In genomic region chr20:63711085-63711645, GRCh38 we compare ENCODE assay signal across 24 cellular contexts. TPM values are rescaled to one million over a fixed set of nuclear protein-coding genes. Genes with fewer than 3 reads are reported as not detected.
DNase-seq lines count a peak whose midpoint lies in the region; ATAC-seq and TF ChIP-seq lines count a peak whose summit lies in the region.
"Had no signal": no experiment of that assay in that cellular context is flagged by ENCODE, and none has a peak within 500 bp of the region (broad histone marks: within the 10 kb centered on the region; RNA-seq: fewer than 3 reads in every experiment).

No MANE protein-coding gene starts in this region.

- H3K4me2 ChIP-seq in neural progenitor cell: no peak overlapping the region

- no peak for ATAC-seq in activated CD4-positive, alpha-beta T cell treated with anti-CD3 and anti-CD28 coated beads for 36 hours
- ATAC-seq in CD8-positive, alpha-beta T cell: no peak
- no peak for ATAC-seq in GM18870 (IDR thresholded peaks at IDR 0.05; ENCODE audit: unreplicated experiment)
- ATAC-seq in HG02870 (IDR thresholded peaks at IDR 0.05; ENCODE audit: unreplicated experiment): no peak
- ATAC-seq: heart left ventricle, mucosa of descending colon, WTC11 had no signal

- no peak for TF ChIP-seq CTCF in CD8-positive, alpha-beta T cell (IDR thresholded peaks at IDR 0.05)
- TF ChIP-seq CTCF in neural progenitor cell (IDR thresholded peaks at IDR 0.05): no peak

- H3K4me1 Mint-ChIP-seq in activated CD4-positive, alpha-beta T cell treated with anti-CD3 and anti-CD28 coated beads for 36 hours: peaks cover 56% of the 10 kb centered on the region
- peaks cover 52% of the 10 kb centered on the region for H3K4me1 Mint-ChIP-seq in CD8-positive, alpha-beta T cell (ENCODE audit: low read depth)
- H3K4me1 Mint-ChIP-seq in activated T-helper 2 cell treated with anti-CD3 and anti-CD28 coated beads, Interferon-gamma antibody, Interleukin-2, Interleukin-4, amounts not matched to agents 10 μg/mL and 5 μg/mL and 100 μg/mL, durations not matched to agents 14 hours and 24 hours and 36 hours (ENCODE audit: low read depth): peaks cover 37% of the 10 kb centered on the region
- H3K4me1 Mint-ChIP-seq in neural progenitor cell: peaks cover 22% of the 10 kb centered on the region

- peaks cover 39% of the 10 kb centered on the region for H3K4me1 ChIP-seq in CD8-positive, alpha-beta T cell (ENCODE audit: insufficient read depth, low read length)
- peaks cover 6% of the 10 kb centered on the region for H3K4me1 ChIP-seq in neural progenitor cell

- POLR2A ChIA-PET in activated CD4-positive, alpha-beta T cell treated with anti-CD3 and anti-CD28 coated beads for 36 hours (lab: Charles Lee): interaction anchor here (0.6 kb wide), 1 partner anchor 155 kb away, joined by 3 read pairs; no protein-coding TSS in a partner anchor
- POLR2A ChIA-PET in CD8-positive, alpha-beta T cell (lab: Charles Lee): interaction anchor here (0.6 to 2.3 kb wide), 2 partner anchors 29 to 157 kb away, joined by 5 to 6 read pairs; no protein-coding TSS in a partner anchor

- peaks cover 5% of the 10 kb centered on the region for H3K9me3 Mint-ChIP-seq in activated CD4-positive, alpha-beta T cell treated with anti-CD3 and anti-CD28 coated beads for 36 hours (ENCODE audit: low read depth)
- H3K9me3 Mint-ChIP-seq in CD8-positive, alpha-beta T cell: peaks cover 2% of the 10 kb centered on the region
- H3K9me3 Mint-ChIP-seq in activated T-helper 2 cell treated with anti-CD3 and anti-CD28 coated beads, Interferon-gamma antibody, Interleukin-2, Interleukin-4, amounts not matched to agents 10 μg/mL and 5 μg/mL and 100 μg/mL, durations not matched to agents 14 hours and 24 hours and 36 hours: peaks cover 10% of the 10 kb centered on the region
- H3K9me3 Mint-ChIP-seq in neural progenitor cell: peaks cover 22% of the 10 kb centered on the region
- H3K9me3 Mint-ChIP-seq: WTC11 had no signal

- no peak overlapping the region for H3K27ac ChIP-seq in CD8-positive, alpha-beta T cell (ENCODE audit: low read depth, low read length)
- no peak overlapping the region for H3K27ac ChIP-seq in neural progenitor cell
- H3K27ac ChIP-seq: BLaER1, brain microvascular endothelial cell, coronary artery, heart left ventricle, left ventricle myocardium inferior had no signal

- peaks cover 18% of the 10 kb centered on the region for H4K20me1 ChIP-seq in neural progenitor cell (ENCODE audit: low read depth)

- peaks cover 25% of the 10 kb centered on the region for H3K36me3 ChIP-seq in CD8-positive, alpha-beta T cell (ENCODE audit: insufficient read depth, low read length)
- peaks cover 22% of the 10 kb centered on the region for H3K36me3 ChIP-seq in neural progenitor cell

- no peak for DNase-seq in activated CD4-positive, alpha-beta T cell treated with anti-CD3 and anti-CD28 coated beads for 36 hours
- DNase-seq in activated CD4-positive, alpha-beta T cell treated with anti-CD3 and anti-CD28 coated beads for 1 hour: no peak
- DNase-seq in CD8-positive, alpha-beta T cell: no peak
- no peak for DNase-seq in activated T-helper 2 cell treated with anti-CD3 and anti-CD28 coated beads, Interferon-gamma antibody, Interleukin-2, Interleukin-4, amounts not matched to agents 10 μg/mL and 5 μg/mL and 100 μg/mL, durations not matched to agents 14 hours and 24 hours and 36 hours (ENCODE audit: low spot score)
- DNase-seq in neural progenitor cell (ENCODE audit: low spot score): no peak
- no peak for DNase-seq in stimulated activated CD4-positive, alpha-beta T cell treated with anti-CD3 and anti-CD28 coated beads, Interleukin-2, amount 100 ng/mL, for 48 hours
- DNase-seq: activated naive CD4-positive, alpha-beta T cell treated with anti-CD3 and anti-CD28 coated beads, Interleukin-2, amount 50 U/mL, for 16 hours; brain microvascular endothelial cell; DMS153; heart left ventricle; immature natural killer cell; left ventricle myocardium inferior; NCI-H1436 treated with DMSO at 0.1 percent for 48 hours; NCI-H2171 treated with DMSO at 0.1 percent for 48 hours; NCI-H526 treated with DMSO at 0.1 percent for 48 hours; SHP77; stimulated activated CD4-positive, alpha-beta T cell treated with anti-CD3 and anti-CD28 coated beads, Interleukin-1b, Interleukin-23, amount 100 ng/mL, for 48 hours had no signal

- H3K4me3 ChIP-seq in CD8-positive, alpha-beta T cell (ENCODE audit: low read depth, low read length): no peak overlapping the region
- no peak overlapping the region for H3K4me3 ChIP-seq in neural progenitor cell
- H3K4me3 ChIP-seq: BLaER1, coronary artery, heart left ventricle, left ventricle myocardium inferior, mucosa of descending colon had no signal

- H3K27me3 Mint-ChIP-seq in activated CD4-positive, alpha-beta T cell treated with anti-CD3 and anti-CD28 coated beads for 36 hours: no peaks in the 10 kb centered on the region
- H3K27me3 Mint-ChIP-seq in CD8-positive, alpha-beta T cell (ENCODE audit: low read depth): no peaks in the 10 kb centered on the region
- H3K27me3 Mint-ChIP-seq in activated T-helper 2 cell treated with anti-CD3 and anti-CD28 coated beads, Interferon-gamma antibody, Interleukin-2, Interleukin-4, amounts not matched to agents 10 μg/mL and 5 μg/mL and 100 μg/mL, durations not matched to agents 14 hours and 24 hours and 36 hours (ENCODE audit: low read depth): no peaks in the 10 kb centered on the region
- H3K27me3 Mint-ChIP-seq in neural progenitor cell (ENCODE audit: insufficient read depth, low read depth): peaks cover 5% of the 10 kb centered on the region

- H3K27me3 ChIP-seq in CD8-positive, alpha-beta T cell (ENCODE audit: insufficient read depth, low read length): no peaks in the 10 kb centered on the region
- H3K27me3 ChIP-seq in neural progenitor cell: no peaks in the 10 kb centered on the region
- H3K27me3 ChIP-seq: BLaER1, brain microvascular endothelial cell, heart left ventricle had no signal

- H3K9me3 ChIP-seq in CD8-positive, alpha-beta T cell (ENCODE audit: low read length): peaks cover 6% of the 10 kb centered on the region
- H3K9me3 ChIP-seq in neural progenitor cell (ENCODE audit: low read depth): no peaks in the 10 kb centered on the region

- peaks cover 67% of the 10 kb centered on the region for H3K36me3 Mint-ChIP-seq in activated CD4-positive, alpha-beta T cell treated with anti-CD3 and anti-CD28 coated beads for 36 hours (ENCODE audit: low read depth)
- peaks cover 72% of the 10 kb centered on the region for H3K36me3 Mint-ChIP-seq in CD8-positive, alpha-beta T cell
- peaks cover 75% of the 10 kb centered on the region for H3K36me3 Mint-ChIP-seq in activated T-helper 2 cell treated with anti-CD3 and anti-CD28 coated beads, Interferon-gamma antibody, Interleukin-2, Interleukin-4, amounts not matched to agents 10 μg/mL and 5 μg/mL and 100 μg/mL, durations not matched to agents 14 hours and 24 hours and 36 hours (ENCODE audit: low read depth)
- peaks cover 49% of the 10 kb centered on the region for H3K36me3 Mint-ChIP-seq in neural progenitor cell

- H3K9ac ChIP-seq in neural progenitor cell: no peak overlapping the region
- H3K9ac ChIP-seq: BLaER1 had no signal

- intact Hi-C loops in activated CD4-positive, alpha-beta T cell treated with anti-CD3 and anti-CD28 coated beads for 36 hours (cut with DNase I, micrococcal nuclease): no loop called here
- intact Hi-C loops in CD8-positive, alpha-beta T cell (cut with DNase I, micrococcal nuclease): no loop called here
- intact Hi-C loops in activated T-helper 2 cell treated with anti-CD3 and anti-CD28 coated beads, Interferon-gamma antibody, Interleukin-2, Interleukin-4, amounts not matched to agents 10 μg/mL and 5 μg/mL and 100 μg/mL, durations not matched to agents 14 hours and 24 hours and 36 hours (cut with micrococcal nuclease): no loop called here

- CTCF ChIA-PET in activated CD4-positive, alpha-beta T cell treated with anti-CD3 and anti-CD28 coated beads for 36 hours (lab: Charles Lee): interaction anchor here (0.5 to 1.2 kb wide), 3 partner anchors 78 to 904 kb away, joined by 3 to 4 read pairs (median 3); no protein-coding TSS in a partner anchor
- CTCF ChIA-PET in CD8-positive, alpha-beta T cell (lab: Charles Lee): interaction anchor here (1.0 to 1.2 kb wide), 2 partner anchors 12 to 14 kb away, joined by 3 read pairs; no protein-coding TSS in a partner anchor

- H3K27ac Mint-ChIP-seq in activated CD4-positive, alpha-beta T cell treated with anti-CD3 and anti-CD28 coated beads for 36 hours: peak overlapping the region; percentile 49
- H3K27ac Mint-ChIP-seq in CD8-positive, alpha-beta T cell: no peak overlapping the region
- H3K27ac Mint-ChIP-seq in activated T-helper 2 cell treated with anti-CD3 and anti-CD28 coated beads, Interferon-gamma antibody, Interleukin-2, Interleukin-4, amounts not matched to agents 10 μg/mL and 5 μg/mL and 100 μg/mL, durations not matched to agents 14 hours and 24 hours and 36 hours: no peak overlapping the region
- no peak overlapping the region for H3K27ac Mint-ChIP-seq in neural progenitor cell
- H3K27ac Mint-ChIP-seq: WTC11 had no signal

- H2AFZ ChIP-seq in neural progenitor cell (replicated peaks): no peak overlapping the region

- peaks cover 95% of the 10 kb centered on the region for H3K79me2 ChIP-seq in neural progenitor cell (ENCODE audit: low read depth)

- H3F3A ChIP-seq in neural progenitor cell (ENCODE audit: low read depth): no peaks in the 10 kb centered on the region

- no peak overlapping the region for H3K4me3 Mint-ChIP-seq in activated CD4-positive, alpha-beta T cell treated with anti-CD3 and anti-CD28 coated beads for 36 hours
- H3K4me3 Mint-ChIP-seq in CD8-positive, alpha-beta T cell: peak overlapping the region; percentile 70
- peak overlapping the region; percentile 23 for H3K4me3 Mint-ChIP-seq in activated T-helper 2 cell treated with anti-CD3 and anti-CD28 coated beads, Interferon-gamma antibody, Interleukin-2, Interleukin-4, amounts not matched to agents 10 μg/mL and 5 μg/mL and 100 μg/mL, durations not matched to agents 14 hours and 24 hours and 36 hours (ENCODE audit: low read depth)
- peak overlapping the region; percentile 33 for H3K4me3 Mint-ChIP-seq in neural progenitor cell

RNA-seq across cellular contexts. Expression of gene ZGPAT, which starts 3.3 kb away (rescaled TPM):
- total RNA-seq in activated CD4-positive, alpha-beta T cell treated with anti-CD3 and anti-CD28 coated beads for 36 hours: 10 to 100 TPM; 15.3 to 21.9 TPM
- total RNA-seq in CD8-positive, alpha-beta T cell: 10 to 100 TPM; 25.5 to 25.7 TPM
- 29.0 and 36.1 TPM in 2 replicates for total RNA-seq in activated T-helper 2 cell treated with anti-CD3 and anti-CD28 coated beads, Interferon-gamma antibody, Interleukin-2, Interleukin-4, amounts not matched to agents 10 μg/mL and 5 μg/mL and 100 μg/mL, durations not matched to agents 14 hours and 24 hours and 36 hours
- 8.2 and 26.8 TPM in 2 replicates for total RNA-seq in neural progenitor cell (ENCODE audit: low replicate concordance)

RNA-seq across cellular contexts. Expression of gene ARFRP1, which starts 3.4 kb away (rescaled TPM):
- 10 to 100 TPM; 36.4 to 52.0 TPM for total RNA-seq in activated CD4-positive, alpha-beta T cell treated with anti-CD3 and anti-CD28 coated beads for 36 hours
- total RNA-seq in CD8-positive, alpha-beta T cell: 10 to 100 TPM; 25.1 to 28.6 TPM
- total RNA-seq in activated T-helper 2 cell treated with anti-CD3 and anti-CD28 coated beads, Interferon-gamma antibody, Interleukin-2, Interleukin-4, amounts not matched to agents 10 μg/mL and 5 μg/mL and 100 μg/mL, durations not matched to agents 14 hours and 24 hours and 36 hours: 59.0 and 59.1 TPM in 2 replicates
- 18.3 and 32.6 TPM in 2 replicates for total RNA-seq in neural progenitor cell (ENCODE audit: low replicate concordance)

RNA-seq across cellular contexts. Expression of gene TNFRSF6B, which starts 14.7 kb away (rescaled TPM):
- 1 to 10 TPM in 1 of 2 experiments, under 1 TPM in 1; 0.21 to 1.7 TPM for total RNA-seq in activated CD4-positive, alpha-beta T cell treated with anti-CD3 and anti-CD28 coated beads for 36 hours
- total RNA-seq in CD8-positive, alpha-beta T cell: 1 to 10 TPM; 2.0 to 3.0 TPM
- total RNA-seq in activated T-helper 2 cell treated with anti-CD3 and anti-CD28 coated beads, Interferon-gamma antibody, Interleukin-2, Interleukin-4, amounts not matched to agents 10 μg/mL and 5 μg/mL and 100 μg/mL, durations not matched to agents 14 hours and 24 hours and 36 hours: not detected in 2 replicates
- 0.25 TPM in 1 of 2 replicates, not detected in the other for total RNA-seq in neural progenitor cell (ENCODE audit: low replicate concordance)
- total RNA-seq: T-helper 2 cell treated with Interferon-gamma antibody and Interleukin-4, amounts not matched to agents 100 ng/mL and 5 ng/mL, for 36 hours; WTC11 had no signal

RNA-seq across cellular contexts. Expression of gene LIME1, which starts 25.3 kb away (rescaled TPM):
- total RNA-seq in activated CD4-positive, alpha-beta T cell treated with anti-CD3 and anti-CD28 coated beads for 36 hours: 10 to 100 TPM in 1 of 2 experiments, 1 to 10 TPM in 1; 7.3 to 10.2 TPM
- 100 to 1,000 TPM; 118 to 123 TPM for total RNA-seq in CD8-positive, alpha-beta T cell
- 15.7 TPM in 2 replicates for total RNA-seq in activated T-helper 2 cell treated with anti-CD3 and anti-CD28 coated beads, Interferon-gamma antibody, Interleukin-2, Interleukin-4, amounts not matched to agents 10 μg/mL and 5 μg/mL and 100 μg/mL, durations not matched to agents 14 hours and 24 hours and 36 hours
- total RNA-seq in neural progenitor cell (ENCODE audit: low replicate concordance): 0.47 and 10.9 TPM in 2 replicates

RNA-seq across cellular contexts. Expression of gene SLC2A4RG, which starts 28.4 kb away (rescaled TPM):
- total RNA-seq in activated CD4-positive, alpha-beta T cell treated with anti-CD3 and anti-CD28 coated beads for 36 hours: 10 to 100 TPM; 30.9 to 34.9 TPM
- total RNA-seq in CD8-positive, alpha-beta T cell: 10 to 100 TPM; 79.3 to 90.0 TPM
- total RNA-seq in activated T-helper 2 cell treated with anti-CD3 and anti-CD28 coated beads, Interferon-gamma antibody, Interleukin-2, Interleukin-4, amounts not matched to agents 10 μg/mL and 5 μg/mL and 100 μg/mL, durations not matched to agents 14 hours and 24 hours and 36 hours: 48.3 and 53.0 TPM in 2 replicates
- total RNA-seq in neural progenitor cell (ENCODE audit: low replicate concordance): 12.0 and 58.0 TPM in 2 replicates
